ENCODE assay signal across 11 cellular contexts in the genomic region with DNA sequence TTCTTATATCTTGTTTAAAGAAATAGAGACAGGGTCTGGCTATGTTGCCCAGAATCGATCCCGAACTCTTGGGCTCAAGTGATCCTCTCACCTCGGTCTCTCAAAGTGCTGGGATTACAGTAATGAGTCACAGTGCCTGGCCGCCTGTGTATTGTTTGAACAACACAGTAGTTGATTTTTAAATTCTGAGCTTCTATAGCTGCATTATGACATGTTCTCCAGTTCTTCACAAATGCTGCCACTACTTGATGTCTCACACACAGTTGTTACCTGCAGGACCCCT. TPM values are rescaled to one million over a fixed set of nuclear protein-coding genes. Genes with fewer than 3 reads are reported as not detected.
A peak's percentile ranks its signal among the peaks of the same experiment; 100 is the strongest.
DNase-seq lines count a peak whose midpoint lies in the region; ATAC-seq and TF ChIP-seq lines count a peak whose summit lies in the region.
"Had no signal": no experiment of that assay in that cellular context is flagged by ENCODE, and none has a peak within 500 bp of the region (broad histone marks: within the 10 kb centered on the region; RNA-seq: fewer than 3 reads in every experiment).

No MANE protein-coding gene starts in this region.

- peaks cover 18% of the 10 kb centered on the region for H3K4me1 ChIP-seq in left ventricle myocardium inferior
- no peaks in the 10 kb centered on the region for H3K4me1 ChIP-seq in uterus
- peaks cover 9 to 19% of the 10 kb centered on the region in 2 donors for H3K4me1 ChIP-seq in thyroid gland
- H3K4me1 ChIP-seq: parathyroid adenoma had no signal

- H3K9me3 ChIP-seq in left ventricle myocardium inferior (replicated peaks) (no peaks in the 10 kb centered on the region), uterus (no peaks in the 10 kb centered on the region), thyroid gland (no peaks in the 10 kb centered on the region)

- intact Hi-C loops in left ventricle myocardium inferior (cut with micrococcal nuclease) (no loop called here), left cardiac atrium (cut with DNase I) (no loop called here), uterus (cut with DNase I; ENCODE audit: low total_unique reads) (no loop called here), thyroid gland (cut with DNase I) (no loop called here)

- H3K4me3 ChIP-seq in left ventricle myocardium inferior, result no peak overlapping the region
- peak overlapping the region; percentile 8 for H3K4me3 ChIP-seq in coronary artery
- no peak overlapping the region for H3K4me3 ChIP-seq in uterus
- H3K4me3 ChIP-seq in thyroid gland (replicated peaks in 1 of 3), result no peak overlapping the region

- H3K36me3 ChIP-seq in left ventricle myocardium inferior (no peaks in the 10 kb centered on the region), uterus (no peaks in the 10 kb centered on the region), thyroid gland (no peaks in the 10 kb centered on the region)

- peak overlapping the region; percentile 5 for H3K27ac ChIP-seq in left ventricle myocardium inferior (replicated peaks)
- peak overlapping the region; percentile 62 to 83 for H3K27ac ChIP-seq in coronary artery
- peak overlapping the region; percentile 32 to 34 for H3K27ac ChIP-seq in uterus
- peak overlapping the region in 1 of 3 donors; percentile 28 for H3K27ac ChIP-seq in thyroid gland
- H3K27ac ChIP-seq in caudate nucleus (ENCODE audit: low read depth, low read length), result no peak overlapping the region
- H3K27ac ChIP-seq: parathyroid adenoma had no signal

- no peak for DNase-seq in left ventricle myocardium inferior
- DNase-seq in left cardiac atrium, result no peak
- DNase-seq in coronary artery (ENCODE audit: low spot score), result peak; percentile 56
- DNase-seq in mucosa of gallbladder (ENCODE audit: low spot score), result peak; percentile 63
- DNase-seq in uterus, result no peak
- no peak for DNase-seq in thyroid gland
- no peak for DNase-seq in GM13976 (ENCODE audit: low spot score)
- DNase-seq in caudate nucleus (lab: John Stamatoyannopoulos, UW), result no peak
- DNase-seq: activated CD4-positive, alpha-beta T cell treated with anti-CD3 and anti-CD28 coated beads, Interleukin-2, amount 10 ng/mL, durations not matched to agents 24 days and 14 days; NCI-H1436 treated with DMSO at 0.1 percent for 48 hours had no signal

- ATAC-seq in left cardiac atrium, result no peak

- no peak for TF ChIP-seq CTCF in left ventricle myocardium inferior (IDR thresholded peaks at IDR 0.05; ENCODE audit: borderline replicate concordance)
- TF ChIP-seq CTCF in coronary artery (IDR thresholded peaks at IDR 0.05), result no peak
- TF ChIP-seq CTCF in uterus (IDR thresholded peaks at IDR 0.05), result no peak
- no peak for TF ChIP-seq CTCF in thyroid gland (IDR thresholded peaks at IDR 0.05)
- no peak for TF ChIP-seq CTCF in GM13976 (IDR thresholded peaks at IDR 0.05; ENCODE audit: borderline replicate concordance, control extremely low read depth, extremely low read depth, insufficient read depth, missing control alignments)

- in situ Hi-C loops in GM13976 (cut with MboI; ENCODE audit: low sequenced_read_pairs, unreplicated experiment), result no loop called here

- H3K27me3 ChIP-seq in left ventricle myocardium inferior (ENCODE audit: low read depth) (no peaks in the 10 kb centered on the region), uterus (no peaks in the 10 kb centered on the region), thyroid gland (no peaks in the 10 kb centered on the region)

- 78 to 87% methylated on average over 4 of the region's 4 CpGs for WGBS in thyroid gland, 2 donors

- TF ChIP-seq POLR2A in uterus (IDR thresholded peaks at IDR 0.05) (no peak), thyroid gland (IDR thresholded peaks at IDR 0.05) (no peak)

RNA-seq across cellular contexts. Expression of gene RHOB, which starts 7.7 kb away (rescaled TPM):
- total RNA-seq in left ventricle myocardium inferior, result 193 TPM
- total RNA-seq in left cardiac atrium, result 100 to 1,000 TPM; 224 to 279 TPM
- 445 TPM for total RNA-seq in mucosa of gallbladder
- 1,000 to 10,000 TPM in 1 of 4 donors, 100 to 1,000 TPM in 3; 242 to 1,280 (median 486) TPM for total RNA-seq in uterus
- total RNA-seq in thyroid gland, result 100 to 1,000 TPM; 238 to 381 (median 271) TPM

Comparison
In these comparisons a context has a peak if more than half of its experiments do, and no peak if none do; other contexts are left out.
1. DNase-seq: peak in coronary artery (single experiment) and mucosa of gallbladder (single experiment); none in left ventricle myocardium inferior (single experiment), left cardiac atrium (single experiment), uterus (0 of 2), thyroid gland (0 of 2), GM13976 (single experiment) and caudate nucleus (0 of 61).